ENCODE assay signal across 9 cellular contexts in genomic region chr1:36151845-36152203, GRCh38. TPM values are rescaled to one million over a fixed set of nuclear protein-coding genes. Genes with fewer than 3 reads are reported as not detected.
A peak's percentile ranks its signal among the peaks of the same experiment; 100 is the strongest.
DNase-seq lines count a peak whose midpoint lies in the region; ATAC-seq, FAIRE-seq and TF ChIP-seq lines count a peak whose summit lies in the region.
"Had no signal": no experiment of that assay in that cellular context is flagged by ENCODE, and none has a peak within 500 bp of the region (broad histone marks: within the 10 kb centered on the region; RNA-seq: fewer than 3 reads in every experiment).

No MANE protein-coding gene starts in this region.

- no peak for FAIRE-seq in frontal cortex (lab: Jason Lieb, UNC)
- FAIRE-seq: islet of Langerhans had no signal

- 48 to 62% methylated on average over 3 of the region's 3 CpGs for WGBS in endodermal cell (ENCODE audit: insufficient coverage in 1 of 2, insufficient read length in 1 of 2), 2 experiments

- POLR2A ChIA-PET in HCT116 (lab: Charles Lee): no interaction called here

- H3K9ac ChIP-seq in HCT116 (ENCODE audit: low read length) (peak overlapping the region; percentile 91), endodermal cell (ENCODE audit: extremely low read depth, low read length, poor library complexity, severe bottlenecking) (no peak overlapping the region)

- H3K9me3 ChIP-seq in HCT116 (ENCODE audit: control insufficient read depth in 1 of 2, insufficient read depth in 1 of 2, low read depth in 1 of 2, low read length in 2 of 2) (no peaks in the 10 kb centered on the region), endodermal cell (ENCODE audit: control insufficient read depth, low read length) (no peaks in the 10 kb centered on the region)

- peaks cover 33% of the 10 kb centered on the region for H3K79me2 ChIP-seq in HCT116 (ENCODE audit: insufficient read depth, low read length)

- no peak for DNase-seq in HCT116 (ENCODE audit: low read depth, low spot score)
- DNase-seq in activated CD4-positive, alpha-beta T cell treated with anti-CD3 and anti-CD28 coated beads for 48 hours: peak; percentile 61
- DNase-seq in endodermal cell: no peak
- peak; percentile 69 for DNase-seq in stimulated activated CD4-positive, alpha-beta T cell treated with anti-CD3 and anti-CD28 coated beads, Interleukin-15, amount 100 ng/mL, for 24 hours
- no peak for DNase-seq in SHP77 (lab: John Stamatoyannopoulos, UW)
- DNase-seq in NCI-H510A treated with DMSO at 0.1 percent for 48 hours (lab: John Stamatoyannopoulos, UW): no peak
- DNase-seq in frontal cortex (ENCODE audit: low spot score in 2 of 2): no peak

- H3K9me3 Mint-ChIP-seq in endodermal cell: peaks cover 2% of the 10 kb centered on the region

- peak overlapping the region; percentile 86 for H3K4me2 ChIP-seq in HCT116 (ENCODE audit: low read length)

- TF ChIP-seq RAD21 in HCT116 (IDR thresholded peaks at IDR 0.05; ENCODE audit: low read depth): no peak

- no peak overlapping the region for H2AFZ ChIP-seq in HCT116 (ENCODE audit: low read depth, low read length, poor library complexity, severe bottlenecking)

- peaks cover 11% of the 10 kb centered on the region for H3K36me3 Mint-ChIP-seq in endodermal cell (ENCODE audit: low read depth)

- BruUV-seq in HCT116 (replicated peaks; lab: Mats Ljungman, UMichigan): no TSS peak

- TF ChIP-seq POLR2A in HCT116 (IDR thresholded peaks at IDR 0.05; ENCODE audit: borderline replicate concordance, extremely low read depth, insufficient read depth, insufficient read length): no peak

- RAD21 ChIA-PET in HCT116 (lab: Charles Lee; ENCODE audit: low non-redundant PET in 1 of 2, low total read pairs in 2 of 2, uncharacterized antibody in 2 of 2, unreplicated experiment in 2 of 2): no interaction called here

- H3K27ac Mint-ChIP-seq in endodermal cell: no peak overlapping the region

- TF ChIP-seq CTCF in HCT116 (IDR thresholded peaks at IDR 0.05 in 2 of 3, conservative IDR thresholded peaks at IDR 0.05 in 1 of 3; ENCODE audit: borderline replicate concordance in 1 of 3, insufficient read depth in 1 of 3, low read depth in 2 of 3, low read length in 2 of 3) (no peak), endodermal cell (conservative IDR thresholded peaks at IDR 0.05) (no peak)

- no peaks in the 10 kb centered on the region for H3K9me2 ChIP-seq in HCT116 (ENCODE audit: insufficient read depth)

- H3K27ac ChIP-seq in HCT116 (ENCODE audit: low read depth, low read length): peak overlapping the region; percentile 65; the same call in 1 of the 2 replicates
- peak overlapping the region; percentile 74 for H3K27ac ChIP-seq in endodermal cell (ENCODE audit: low read depth, low read length)

- H3K4me1 ChIP-seq in HCT116 (ENCODE audit: control insufficient read depth in 1 of 2, insufficient read depth in 2 of 2, low read length in 2 of 2): peaks cover 27 to 46% of the 10 kb centered on the region in 2 experiments
- no peaks in the 10 kb centered on the region for H3K4me1 ChIP-seq in endodermal cell (ENCODE audit: control insufficient read depth, insufficient read depth, low read length)

- H3K4me1 Mint-ChIP-seq in endodermal cell: peaks cover 23% of the 10 kb centered on the region

- intact Hi-C loops in HCT116 (cut with micrococcal nuclease): loop anchor here (5.0 to 10.0 kb wide), 2 partner anchors 233 to 270 kb away; partner anchors contain the start of gene STK40

- H3K27me3 ChIP-seq in HCT116 (ENCODE audit: insufficient read depth, low read length) (no peaks in the 10 kb centered on the region), endodermal cell (ENCODE audit: control insufficient read depth, insufficient read depth, low read length, poor library complexity, severe bottlenecking) (no peaks in the 10 kb centered on the region)

- no peak for ATAC-seq in HCT116
- ATAC-seq in HG03442 (IDR thresholded peaks at IDR 0.05; ENCODE audit: unreplicated experiment): no peak

- no peaks in the 10 kb centered on the region for H3K36me3 ChIP-seq in HCT116 (ENCODE audit: control insufficient read depth in 1 of 2, insufficient read depth in 2 of 2, low read length in 2 of 2)
- H3K36me3 ChIP-seq in endodermal cell (ENCODE audit: control insufficient read depth, insufficient read depth, low read length): peaks cover 2% of the 10 kb centered on the region

- H3K4me3 Mint-ChIP-seq in endodermal cell: no peak overlapping the region

- peaks cover 24% of the 10 kb centered on the region for H3K27me3 Mint-ChIP-seq in endodermal cell (ENCODE audit: insufficient read depth)

- CTCF ChIA-PET in HCT116 (lab: Charles Lee): interaction anchor here (3.5 kb wide), 2 partner anchors 36 to 134 kb away, joined by 35 to 37 read pairs; no protein-coding TSS in a partner anchor

- no peak overlapping the region for H3K4me3 ChIP-seq in HCT116 (replicated peaks in 1 of 2; ENCODE audit: low read depth in 1 of 2, low read length in 2 of 2)
- H3K4me3 ChIP-seq in endodermal cell (ENCODE audit: low read length): no peak overlapping the region

- H4K20me1 ChIP-seq in HCT116 (ENCODE audit: insufficient read depth): no peaks in the 10 kb centered on the region

TF ChIP-seq in HCT116, 20 proteins besides CTCF, POLR2A, EP300 and RAD21:
- TF ChIP-seq EZH2 (IDR thresholded peaks at IDR 0.05): no peak
- no peak for TF ChIP-seq SIN3A (IDR thresholded peaks at IDR 0.05; ENCODE audit: low read depth)
- TF ChIP-seq CBX3 (IDR thresholded peaks at IDR 0.05; ENCODE audit: low read depth): no peak
- TF ChIP-seq SRF (IDR thresholded peaks at IDR 0.05; ENCODE audit: low read depth): no peak
- no peak for TF ChIP-seq YY1 (IDR thresholded peaks at IDR 0.05; ENCODE audit: extremely low read depth, insufficient replicate concordance, low read depth, low read length)
- no peak for TF ChIP-seq CEBPB (IDR thresholded peaks at IDR 0.05; ENCODE audit: low read depth)
- no peak for TF ChIP-seq EGR1 (IDR thresholded peaks at IDR 0.05; ENCODE audit: low read depth)
- no peak for TF ChIP-seq EZH2phosphoT487 (IDR thresholded peaks at IDR 0.05; ENCODE audit: borderline replicate concordance)
- TF ChIP-seq ZNF274 (IDR thresholded peaks at IDR 0.05; ENCODE audit: low read depth, low read length): no peak
- TF ChIP-seq FOSL1 (IDR thresholded peaks at IDR 0.05; ENCODE audit: low read depth): no peak
- no peak for TF ChIP-seq ELF1 (IDR thresholded peaks at IDR 0.05; ENCODE audit: borderline replicate concordance, low read depth)
- no peak for TF ChIP-seq SP1 (IDR thresholded peaks at IDR 0.05; ENCODE audit: low read depth)
- no peak for TF ChIP-seq ATF3 (IDR thresholded peaks at IDR 0.05)
- TF ChIP-seq JUND (IDR thresholded peaks at IDR 0.05): no peak
- TF ChIP-seq REST (IDR thresholded peaks at IDR 0.05; ENCODE audit: low read depth): no peak
- no peak for TF ChIP-seq MAX (IDR thresholded peaks at IDR 0.05)

RNA-seq across cellular contexts. Expression of gene TRAPPC3, which starts 2.5 kb away (rescaled TPM):
- total RNA-seq in HCT116 (2021; ENCODE audit: unreplicated experiment) (64.6 TPM), endodermal cell (10 to 100 TPM; 61.5 to 79.9 TPM), frontal cortex (43.6 TPM)
- 66.4 and 70.0 TPM in 2 replicates for polyA plus RNA-seq in HCT116 (2012)
- 69.1 TPM for polyA plus RNA-seq in endodermal cell (2013, experiment 1 of 2)
- 71.4 TPM for polyA plus RNA-seq in endodermal cell (2013, experiment 2 of 2)

RNA-seq across cellular contexts. Expression of gene MAP7D1, which starts 4.1 kb away (rescaled TPM):
- total RNA-seq in HCT116 (2021; ENCODE audit: unreplicated experiment) (71.8 TPM), endodermal cell (100 to 1,000 TPM; 119 to 120 TPM), frontal cortex (70.1 TPM)
- polyA plus RNA-seq in HCT116 (2012): 36.3 and 43.4 TPM in 2 replicates
- polyA plus RNA-seq in endodermal cell (2013, experiment 1 of 2): 121 TPM
- 114 TPM for polyA plus RNA-seq in endodermal cell (2013, experiment 2 of 2)

RNA-seq across cellular contexts. Expression of gene COL8A2, which starts 26.8 kb away (rescaled TPM):
- total RNA-seq in HCT116 (2021; ENCODE audit: unreplicated experiment) (0.05 TPM), endodermal cell (under 1 TPM; 0.18 to 0.40 TPM), frontal cortex (0.82 TPM)
- 0.01 TPM in 1 of 2 replicates, not detected in the other for polyA plus RNA-seq in HCT116 (2012)
- polyA plus RNA-seq in endodermal cell (2013, experiment 1 of 2): 1.7 TPM
- polyA plus RNA-seq in endodermal cell (2013, experiment 2 of 2): 1.7 TPM

Comparison
In these comparisons a context has a peak if more than half of its experiments do, and no peak if none do; other contexts are left out.
1. DNase-seq: peak in activated CD4-positive, alpha-beta T cell treated with anti-CD3 and anti-CD28 coated beads for 48 hours (single experiment) and stimulated activated CD4-positive, alpha-beta T cell treated with anti-CD3 and anti-CD28 coated beads, Interleukin-15, amount 100 ng/mL, for 24 hours (single experiment); none in HCT116 (single experiment), endodermal cell (single experiment), SHP77 (0 of 2), NCI-H510A treated with DMSO at 0.1 percent for 48 hours (single experiment) and frontal cortex (0 of 2).